ENCODE assay signal across 8 cellular contexts in the genomic region with DNA sequence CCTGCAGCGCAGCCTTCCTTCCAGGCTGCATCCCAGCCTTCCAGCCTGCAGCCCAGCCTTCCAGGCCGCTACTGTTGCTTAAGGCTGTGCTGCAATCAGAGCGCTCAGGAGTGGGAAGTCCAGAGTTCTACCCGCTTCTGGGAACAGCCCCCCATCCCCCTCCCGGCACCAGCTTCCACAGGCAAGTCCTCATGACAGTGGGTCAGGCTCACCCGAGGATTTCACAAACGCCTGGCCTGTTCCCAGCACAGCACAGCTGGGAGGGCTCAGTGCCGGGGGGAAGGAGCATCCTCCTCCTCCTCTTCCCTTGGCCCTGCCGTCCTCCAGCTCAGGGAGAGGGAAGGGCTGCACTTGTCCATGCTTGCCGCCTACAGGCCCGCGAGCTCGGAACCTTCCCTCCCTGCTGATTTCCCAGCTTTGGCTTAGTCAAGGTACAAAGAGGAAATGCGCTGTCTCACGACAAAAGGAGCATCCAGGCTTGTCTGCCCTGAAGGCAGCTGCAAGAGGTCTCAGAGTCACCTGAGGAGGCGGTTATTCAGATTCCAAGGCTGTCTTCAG. TPM values are rescaled to one million over a fixed set of nuclear protein-coding genes. Genes with fewer than 3 reads are reported as not detected.
A peak's percentile ranks its signal among the peaks of the same experiment; 100 is the strongest.
DNase-seq lines count a peak whose midpoint lies in the region; ATAC-seq, FAIRE-seq and TF ChIP-seq lines count a peak whose summit lies in the region.

No MANE protein-coding gene starts in this region.

- H3K4me1 Mint-ChIP-seq in Caco-2 (ENCODE audit: low read depth, unreplicated experiment) = peaks cover 32% of the 10 kb centered on the region

- no peaks in the 10 kb centered on the region for H3K9me3 Mint-ChIP-seq in Caco-2 (ENCODE audit: unreplicated experiment)

- 3 to 38% methylated on average over 2 to 7 of the region's 16 CpGs for WGBS in esophagus squamous epithelium, 2 donors
- 78% methylated on average over 16 of the region's 16 CpGs for WGBS in aorta, 2 donors

- FAIRE-seq in RCC 7860 (lab: Jason Lieb, UNC) = no peak

- no TSS peak for BruUV-seq in Caco-2 (replicated peaks; lab: Mats Ljungman, UMichigan)

- intact Hi-C loops in Caco-2 (cut with micrococcal nuclease; ENCODE audit: unreplicated experiment) (no loop called here), esophagus squamous epithelium (cut with DNase I) (no loop called here), aorta (cut with DNase I) (no loop called here)

- H3K27me3 ChIP-seq in Caco-2 (replicated peaks; ENCODE audit: control insufficient read depth, insufficient read depth, low read length) (no peaks in the 10 kb centered on the region; the same call in 1 of the 2 replicates), esophagus squamous epithelium (peaks cover 0 to 13% (median 0%) of the 10 kb centered on the region in 4 donors), muscle layer of duodenum (ENCODE audit: low read depth, low read length) (no peaks in the 10 kb centered on the region), aorta (ENCODE audit: control insufficient read depth in 1 of 2, insufficient read depth in 2 of 2, low read length in 1 of 2) (no peaks in the 10 kb centered on the region)

- H3K27ac ChIP-seq in esophagus squamous epithelium (peak overlapping the region; percentile 72 to 96 (median 88)), muscle layer of duodenum (ENCODE audit: low read length) (peak overlapping the region; percentile 97), aorta (ENCODE audit: low read depth in 1 of 2, low read length in 2 of 2) (no peak overlapping the region)

- H3K36me3 Mint-ChIP-seq in Caco-2 (ENCODE audit: insufficient read depth, unreplicated experiment) = peaks cover 11% of the 10 kb centered on the region

- ATAC-seq in aorta (ENCODE audit: low FRiP score) (peak; percentile 78), HG02852 (IDR thresholded peaks at IDR 0.05; ENCODE audit: unreplicated experiment) (no peak)

- TF ChIP-seq POLR2A in esophagus squamous epithelium (IDR thresholded peaks at IDR 0.05) = peak in 1 of 4 donors; percentile 43

- H3K4me1 ChIP-seq in Caco-2 (peaks cover 34% of the 10 kb centered on the region), esophagus squamous epithelium (peaks cover 35 to 86% (median 66%) of the 10 kb centered on the region in 3 donors), muscle layer of duodenum (ENCODE audit: control insufficient read depth in 1 of 2, insufficient read depth in 2 of 2, low read length in 2 of 2) (peaks cover 30 to 36% of the 10 kb centered on the region in 2 donors), aorta (ENCODE audit: control insufficient read depth in 1 of 2, insufficient read depth in 2 of 2, low read length in 2 of 2) (no peaks in the 10 kb centered on the region)

- TF ChIP-seq CTCF in Caco-2 (IDR thresholded peaks at IDR 0.05; ENCODE audit: insufficient read depth in 1 of 2, low read depth in 1 of 2, low read length in 1 of 2, severe bottlenecking in 1 of 2, unreplicated experiment in 1 of 2) (no peak), esophagus squamous epithelium (IDR thresholded peaks at IDR 0.05) (peak in 2 of 6 experiments; percentile 6 to 20)

- H3K4me3 ChIP-seq in Caco-2 (ENCODE audit: low read depth, low read length) (no peak overlapping the region), esophagus squamous epithelium (no peak overlapping the region), muscle layer of duodenum (ENCODE audit: low read depth in 1 of 2, low read length in 2 of 2) (peak overlapping the region in 1 of 2 donors; percentile 13), aorta (ENCODE audit: low read length in 2 of 2) (no peak overlapping the region)

- peak overlapping the region; percentile 78 for H3K4me3 Mint-ChIP-seq in Caco-2 (ENCODE audit: unreplicated experiment)

- POLR2A ChIA-PET in Caco-2 (lab: Charles Lee) = no interaction called here

- H3K9me3 ChIP-seq in Caco-2 (no peaks in the 10 kb centered on the region), esophagus squamous epithelium (no peaks in the 10 kb centered on the region), muscle layer of duodenum (ENCODE audit: control insufficient read depth in 1 of 2, low read length in 2 of 2) (no peaks in the 10 kb centered on the region), aorta (ENCODE audit: control insufficient read depth, low read length) (no peaks in the 10 kb centered on the region)

- no peaks in the 10 kb centered on the region for H3K36me3 ChIP-seq in Caco-2 (ENCODE audit: control insufficient read depth, insufficient read depth, low read length)
- no peaks in the 10 kb centered on the region for H3K36me3 ChIP-seq in esophagus squamous epithelium
- H3K36me3 ChIP-seq in muscle layer of duodenum (ENCODE audit: control insufficient read depth in 1 of 2, insufficient read depth in 2 of 2, low read length in 2 of 2) = peaks cover 0 to 9% of the 10 kb centered on the region in 2 donors
- H3K36me3 ChIP-seq in aorta (ENCODE audit: control insufficient read depth in 1 of 2, insufficient read depth in 2 of 2, low read length in 1 of 2) = no peaks in the 10 kb centered on the region

- DNase-seq in Caco-2 (peak; percentile 83 to 88), RCC 7860 (ENCODE audit: low spot score) (peak; percentile 40), esophagus squamous epithelium (lab: John Stamatoyannopoulos, UW) (no peak), aorta (peak; percentile 96 to 98), NCI-H187 (lab: John Stamatoyannopoulos, UW) (no peak), UCSD-AML1 (lab: John Stamatoyannopoulos, UW; ENCODE audit: unreplicated experiment) (no peak)

- H3K27ac Mint-ChIP-seq in Caco-2 (ENCODE audit: unreplicated experiment) = peak overlapping the region; percentile 79

- CTCF ChIA-PET in Caco-2 (lab: Charles Lee) = interaction anchor here (0.9 to 1.1 kb wide), 3 partner anchors 37 to 70 kb away, joined by 3 to 9 read pairs (median 3); no protein-coding TSS in a partner anchor

- H3K27me3 Mint-ChIP-seq in Caco-2 (ENCODE audit: insufficient read depth, unreplicated experiment) = no peaks in the 10 kb centered on the region

RNA-seq across cellular contexts. Expression of gene SOCS3, which starts 8.3 kb away (rescaled TPM):
- total RNA-seq in Caco-2 (2022) (11.3 and 12.8 TPM in 2 replicates), esophagus squamous epithelium (10 to 100 TPM in 3 of 4 donors, 1 to 10 TPM in 1; 6.3 to 23.1 (median 17.1) TPM), aorta (100 to 1,000 TPM; 107 to 182 TPM)
- polyA plus RNA-seq in aorta = 10 to 100 TPM; 15.5 to 76.1 TPM

RNA-seq across cellular contexts. Expression of gene PGS1, which starts 26.9 kb away (rescaled TPM):
- total RNA-seq in Caco-2 (2022) (54.1 and 55.2 TPM in 2 replicates), esophagus squamous epithelium (10 to 100 TPM; 18.6 to 32.4 (median 23.0) TPM), aorta (10 to 100 TPM; 46.5 to 67.0 TPM)
- 10 to 100 TPM in 1 of 2 donors, 1 to 10 TPM in 1; 9.9 to 30.3 TPM for polyA plus RNA-seq in aorta

Comparison
In these comparisons a context has a peak if more than half of its experiments do, and no peak if none do; other contexts are left out.
1. DNase-seq: peak in Caco-2 (2 of 2), RCC 7860 (single experiment) and aorta (2 of 2); none in esophagus squamous epithelium (single experiment), NCI-H187 (0 of 2) and UCSD-AML1 (single experiment).
2. H3K27ac ChIP-seq: peak in esophagus squamous epithelium (4 of 4) and muscle layer of duodenum (single experiment); none in aorta (0 of 2).